ENCODE assay signal across 19 cellular contexts in genomic region chr6:44624226-44624625, GRCh38.
"Had no signal": no experiment of that assay in that cellular context is flagged by ENCODE, and none has a peak within 500 bp of the region (broad histone marks: within the 10 kb centered on the region; RNA-seq: fewer than 3 reads in every experiment).

No MANE protein-coding gene starts in this region.

- H3K9me3 Mint-ChIP-seq: immature natural killer cell; natural killer cell treated with Interleukin-12 subunit alpha and Interleukin-12 subunit beta and Interleukin-15 and Interleukin-18, amount 100 ng/mL, for 72 hours; stimulated activated naive CD8-positive, alpha-beta T cell treated with anti-CD3 and anti-CD28 coated beads, Interleukin-15, amount 100 ng/mL, for 72 hours; T-cell had no signal

- ATAC-seq: activated CD8-positive, alpha-beta T cell treated with anti-CD3 and anti-CD28 coated beads, Interleukin-2, amount 10 ng/mL, durations not matched to agents 7 days and 5 days; body of pancreas; left cardiac atrium; natural killer cell treated with Interleukin-12 subunit alpha and Interleukin-12 subunit beta and Interleukin-15 and Interleukin-18, amount 100 ng/mL, for 72 hours; stimulated activated naive CD8-positive, alpha-beta T cell treated with anti-CD3 and anti-CD28 coated beads, Interleukin-15, amount 100 ng/mL, for 72 hours; T-cell had no signal

- H3K36me3 ChIP-seq: adrenal gland, ovary, vagina, WERI-Rb-1 had no signal

- H3K36me3 Mint-ChIP-seq: immature natural killer cell; natural killer cell treated with Interleukin-12 subunit alpha and Interleukin-12 subunit beta and Interleukin-15 and Interleukin-18, amount 100 ng/mL, for 72 hours; T-cell had no signal

- H3K27me3 ChIP-seq: adrenal gland, body of pancreas, ovary, testis, vagina had no signal

- H3K27ac Mint-ChIP-seq: activated CD8-positive, alpha-beta T cell treated with anti-CD3 and anti-CD28 coated beads, Interleukin-2, amount 10 ng/mL, durations not matched to agents 7 days and 5 days; immature natural killer cell; natural killer cell treated with Interleukin-12 subunit alpha and Interleukin-12 subunit beta and Interleukin-15 and Interleukin-18, amount 100 ng/mL, for 72 hours; T-cell had no signal

- H3K9me3 ChIP-seq: adrenal gland, body of pancreas, ovary, testis, vagina had no signal

- H3K4me1 ChIP-seq: adrenal gland, body of pancreas, vagina had no signal

- H3K4me3 ChIP-seq: adrenal gland, body of pancreas, ovary, testis, vagina had no signal

- H3K4me3 Mint-ChIP-seq: activated CD8-positive, alpha-beta T cell treated with anti-CD3 and anti-CD28 coated beads, Interleukin-2, amount 10 ng/mL, durations not matched to agents 7 days and 5 days; immature natural killer cell; natural killer cell treated with Interleukin-12 subunit alpha and Interleukin-12 subunit beta and Interleukin-15 and Interleukin-18, amount 100 ng/mL, for 72 hours; stimulated activated naive CD8-positive, alpha-beta T cell treated with anti-CD3 and anti-CD28 coated beads, Interleukin-15, amount 100 ng/mL, for 72 hours; T-cell had no signal

- H3K4me1 Mint-ChIP-seq: immature natural killer cell had no signal

- H3K27ac ChIP-seq: adrenal gland, body of pancreas, ovary, testis, vagina, WERI-Rb-1 had no signal

- DNase-seq: activated CD4-positive, alpha-beta T cell treated with anti-CD3 and anti-CD28 coated beads for 4 hours; activated CD8-positive, alpha-beta memory T cell treated with anti-CD3 and anti-CD28 coated beads, Interleukin-2, amount 50 U/mL, for 48 hours; activated CD8-positive, alpha-beta T cell treated with anti-CD3 and anti-CD28 coated beads, Interleukin-2, amount 10 ng/mL, durations not matched to agents 7 days and 5 days; activated naive CD4-positive, alpha-beta T cell treated with anti-CD3 and anti-CD28 coated beads, Interleukin-2, amount 50 U/mL, for 16 hours; adrenal gland; body of pancreas; dermis blood vessel endothelial cell; hippocampal formation; immature natural killer cell; left cardiac atrium; ovary; stimulated activated CD4-positive, alpha-beta T cell treated with anti-CD3 and anti-CD28 coated beads, Interleukin-2, amount 100 ng/mL, for 48 hours; stimulated activated naive CD8-positive, alpha-beta T cell treated with anti-CD3 and anti-CD28 coated beads, Interleukin-15, amount 100 ng/mL, for 72 hours; T-cell; T1000; testis; WERI-Rb-1 had no signal
